ENCODE assay signal across 8 cellular contexts in genomic region chr2:123993728-123994323, GRCh38. TPM values are rescaled to one million over a fixed set of nuclear protein-coding genes. Genes with fewer than 3 reads are reported as not detected.
DNase-seq lines count a peak whose midpoint lies in the region; ATAC-seq and TF ChIP-seq lines count a peak whose summit lies in the region.

No MANE protein-coding gene starts in this region.

- POLR2A ChIA-PET in AG04450 (lab: Yijun Ruan, JAX): no interaction called here

- H3K27me3 ChIP-seq in AG04450 (ENCODE audit: control insufficient read depth, insufficient read depth, low read length) (no peaks in the 10 kb centered on the region), neural progenitor cell (no peaks in the 10 kb centered on the region)

- no peak overlapping the region for H3K4me3 Mint-ChIP-seq in neural progenitor cell

- TF ChIP-seq CTCF in AG04450 (IDR thresholded peaks at IDR 0.05; ENCODE audit: low read depth, low read length) (0 out of 2 replicates have a peak, but pooled peaks have one; percentile 5), GM12865 (IDR thresholded peaks at IDR 0.05; ENCODE audit: insufficient read depth, low read depth, low read length, missing control alignments) (peak; percentile 40), neural progenitor cell (IDR thresholded peaks at IDR 0.05) (peak; percentile 68)

- H2AFZ ChIP-seq in neural progenitor cell (replicated peaks): peak overlapping the region; percentile 33

- H3K4me2 ChIP-seq in neural progenitor cell: no peak overlapping the region

- H3K9me3 ChIP-seq in AG04450 (ENCODE audit: control insufficient read depth, insufficient read depth, low read length) (no peaks in the 10 kb centered on the region), neural progenitor cell (ENCODE audit: low read depth) (no peaks in the 10 kb centered on the region)

- H3K4me1 Mint-ChIP-seq in neural progenitor cell: no peaks in the 10 kb centered on the region

- H3K27ac Mint-ChIP-seq in neural progenitor cell: no peak overlapping the region

- peaks cover 3% of the 10 kb centered on the region for H3K9me3 Mint-ChIP-seq in neural progenitor cell

- no peaks in the 10 kb centered on the region for H3K79me2 ChIP-seq in neural progenitor cell (ENCODE audit: low read depth)

- H3K4me3 ChIP-seq in AG04450 (ENCODE audit: low read depth, low read length) (no peak overlapping the region), GM12865 (ENCODE audit: low read depth, low read length) (no peak overlapping the region), neural progenitor cell (no peak overlapping the region)

- H3K4me1 ChIP-seq in neural progenitor cell: no peaks in the 10 kb centered on the region

- H3F3A ChIP-seq in neural progenitor cell (ENCODE audit: low read depth): no peaks in the 10 kb centered on the region

- H3K36me3 ChIP-seq in neural progenitor cell: no peaks in the 10 kb centered on the region

- CTCF ChIA-PET in AG04450 (lab: Charles Lee): no interaction called here

- peaks cover 2% of the 10 kb centered on the region for H3K27me3 Mint-ChIP-seq in neural progenitor cell (ENCODE audit: insufficient read depth, low read depth)

- no peak overlapping the region for H3K27ac ChIP-seq in AG04450 (ENCODE audit: low read depth, low read length)
- no peak overlapping the region for H3K27ac ChIP-seq in neural progenitor cell

- ATAC-seq in HG02870 (IDR thresholded peaks at IDR 0.05; ENCODE audit: unreplicated experiment): peak; percentile 70
- no peak for ATAC-seq in activated CD4-positive, CD25-positive, alpha-beta regulatory T cell treated with anti-CD3 and anti-CD28 coated beads, Interleukin-2, amount 50 U/mL, for 24 hours

- DNase-seq in AG04450 (ENCODE audit: low read depth, low spot score) (no peak), GM12865 (ENCODE audit: low read depth) (peak; percentile 26), OCI-M1 (lab: John Stamatoyannopoulos, UW) (peak; percentile 74), epidermal melanocyte (ENCODE audit: insufficient read length, low spot score) (peak; percentile 17), neural progenitor cell (ENCODE audit: low spot score) (peak; percentile 73)
- no peak for DNase-seq in activated effector memory CD4-positive, alpha-beta T cell treated with Interleukin-2 at 50 U/mL for 16 hours

- no peaks in the 10 kb centered on the region for H3K36me3 Mint-ChIP-seq in neural progenitor cell

- H4K20me1 ChIP-seq in neural progenitor cell (ENCODE audit: low read depth): no peaks in the 10 kb centered on the region

- no peak overlapping the region for H3K9ac ChIP-seq in neural progenitor cell

RNA-seq across cellular contexts. Expression of gene CNTNAP5, which starts 31.3 kb away (rescaled TPM):
- polyA plus RNA-seq in AG04450 (2011; rRNA removed): not detected in 2 replicates
- not detected in 2 replicates for polyA minus RNA-seq in AG04450 (2011; rRNA and poly(A)+ RNA removed)
- total RNA-seq in neural progenitor cell (ENCODE audit: low replicate concordance): 0.19 TPM in 1 of 2 replicates, not detected in the other

Comparison
In these comparisons a context has a peak if more than half of its experiments do, and no peak if none do; other contexts are left out.
1. DNase-seq: peak in GM12865 (single experiment), OCI-M1 (single experiment), epidermal melanocyte (single experiment) and neural progenitor cell (single experiment); none in AG04450 (single experiment) and activated effector memory CD4-positive, alpha-beta T cell treated with Interleukin-2 at 50 U/mL for 16 hours (single experiment).
2. CTCF ChIP-seq: peak in every context shown above with its lines; median percentile 68 in neural progenitor cell; 40 in GM12865; 5 in AG04450.